ENCODE assay signal across 1 cellular context in genomic region chr10:94902570-94902969, GRCh38.
TF ChIP-seq lines count a peak whose summit lies in the region.

No MANE protein-coding gene starts in this region.

TF ChIP-seq in HepG2, 621 proteins besides CTCF, POLR2A, EP300 and RAD21 (continued from another document and continues in another):
- TF ChIP-seq HMGXB3 (CRISPR knock-in tag; IDR thresholded peaks at IDR 0.05; ENCODE audit: borderline replicate concordance) (0 out of 2 replicates have a peak, but pooled peaks have one; percentile 28), U2AF2 (IDR thresholded peaks at IDR 0.05; ENCODE audit: low read depth, low read length) (no peak), ATF2 (CRISPR knock-in tag; IDR thresholded peaks at IDR 0.05) (peak; percentile 69; the same call in 1 of the 2 replicates), HNF4A (CRISPR knock-in tag; IDR thresholded peaks at IDR 0.05) (peak; percentile 66), NCOR1 (IDR thresholded peaks at IDR 0.05; ENCODE audit: borderline replicate concordance, low read length) (peak; percentile 80), ELF3 (CRISPR knock-in tag; IDR thresholded peaks at IDR 0.05) (peak; percentile 54), KLF16 (CRISPR knock-in tag; IDR thresholded peaks at IDR 0.05) (peak in 1 of 2 experiments; percentile 49; a peak in 1 of 4 replicates), ZNF629 (CRISPR knock-in tag; conservative IDR thresholded peaks at IDR 0.05) (no peak), SRSF9 (IDR thresholded peaks at IDR 0.05; ENCODE audit: borderline replicate concordance, insufficient read depth, low read depth, low read length, poor library complexity, severe bottlenecking) (no peak), ZFP36 (IDR thresholded peaks at IDR 0.05; ENCODE audit: borderline replicate concordance, low read depth, low read length, partially characterized antibody) (no peak), ZNF264 (CRISPR knock-in tag; IDR thresholded peaks at IDR 0.05) (0 out of 2 replicates have a peak, but pooled peaks have one; percentile 40), HNF1A (IDR thresholded peaks at IDR 0.05; ENCODE audit: low read depth) (peak; percentile 96), HNF1A (CRISPR knock-in tag; IDR thresholded peaks at IDR 0.05; ENCODE audit: borderline replicate concordance) (peak; percentile 85), MAF1 (CRISPR knock-in tag; IDR thresholded peaks at IDR 0.05; ENCODE audit: borderline replicate concordance) (no peak), ZNF749 (CRISPR knock-in tag; IDR thresholded peaks at IDR 0.05; ENCODE audit: borderline replicate concordance) (no peak), FUBP1 (CRISPR knock-in tag; IDR thresholded peaks at IDR 0.05; ENCODE audit: borderline replicate concordance) (no peak), MTF1 (CRISPR knock-in tag; IDR thresholded peaks at IDR 0.05) (no peak), FOXK1 (CRISPR knock-in tag; IDR thresholded peaks at IDR 0.05; ENCODE audit: borderline replicate concordance, low read depth) (peak; percentile 36; the same call in 1 of the 2 replicates), CEBPG (CRISPR knock-in tag; IDR thresholded peaks at IDR 0.05) (peak; percentile 98), FOXK2 (IDR thresholded peaks at IDR 0.05) (no peak), ZNF772 (CRISPR knock-in tag; IDR thresholded peaks at IDR 0.05) (no peak), HMGXB4 (CRISPR knock-in tag; IDR thresholded peaks at IDR 0.05; ENCODE audit: borderline replicate concordance in 1 of 2, low read depth in 1 of 2) (no peak), NR2C2 (CRISPR knock-in tag; IDR thresholded peaks at IDR 0.05; ENCODE audit: borderline replicate concordance) (peak; percentile 39; the same call in 1 of the 2 replicates), HMG20A (CRISPR knock-in tag; IDR thresholded peaks at IDR 0.05; ENCODE audit: borderline replicate concordance) (peak; percentile 79; the same call in 1 of the 2 replicates), SMC3 (IDR thresholded peaks at IDR 0.05; ENCODE audit: low read length) (peak; percentile 23; the same call in 1 of the 2 replicates), ZNF124 (CRISPR knock-in tag; IDR thresholded peaks at IDR 0.05) (peak; percentile 57; the same call in 1 of the 2 replicates), HOMEZ (CRISPR knock-in tag; IDR thresholded peaks at IDR 0.05; ENCODE audit: low read depth) (peak; percentile 64; the same call in 1 of the 2 replicates), ZNF644 (CRISPR knock-in tag; IDR thresholded peaks at IDR 0.05; ENCODE audit: low read depth) (0 out of 2 replicates have a peak, but pooled peaks have one; percentile 43), ZNF20 (CRISPR knock-in tag; IDR thresholded peaks at IDR 0.05) (no peak), PAXIP1 (CRISPR knock-in tag; conservative IDR thresholded peaks at IDR 0.05) (peak; percentile 80), SOX5 (CRISPR knock-in tag; IDR thresholded peaks at IDR 0.05; ENCODE audit: borderline replicate concordance) (peak; percentile 68; the same call in 1 of the 2 replicates), DPF2 (CRISPR knock-in tag; IDR thresholded peaks at IDR 0.05; ENCODE audit: borderline replicate concordance, low read depth) (0 out of 2 replicates have a peak, but pooled peaks have one; percentile 21), ATF4 (CRISPR knock-in tag; IDR thresholded peaks at IDR 0.05) (peak in 1 of 2 experiments; percentile 95; a peak in 2 of 4 replicates), ISL2 (CRISPR knock-in tag; IDR thresholded peaks at IDR 0.05) (peak; percentile 78; the same call in 1 of the 2 replicates), RXRB (CRISPR knock-in tag; IDR thresholded peaks at IDR 0.05; ENCODE audit: borderline replicate concordance) (0 out of 2 replicates have a peak, but pooled peaks have one; percentile 63), FOXP1 (IDR thresholded peaks at IDR 0.05) (no peak), FOXP1 (CRISPR knock-in tag; IDR thresholded peaks at IDR 0.05) (peak; percentile 87)
